ENCODE assay signal across 27 cellular contexts in the genomic region with DNA sequence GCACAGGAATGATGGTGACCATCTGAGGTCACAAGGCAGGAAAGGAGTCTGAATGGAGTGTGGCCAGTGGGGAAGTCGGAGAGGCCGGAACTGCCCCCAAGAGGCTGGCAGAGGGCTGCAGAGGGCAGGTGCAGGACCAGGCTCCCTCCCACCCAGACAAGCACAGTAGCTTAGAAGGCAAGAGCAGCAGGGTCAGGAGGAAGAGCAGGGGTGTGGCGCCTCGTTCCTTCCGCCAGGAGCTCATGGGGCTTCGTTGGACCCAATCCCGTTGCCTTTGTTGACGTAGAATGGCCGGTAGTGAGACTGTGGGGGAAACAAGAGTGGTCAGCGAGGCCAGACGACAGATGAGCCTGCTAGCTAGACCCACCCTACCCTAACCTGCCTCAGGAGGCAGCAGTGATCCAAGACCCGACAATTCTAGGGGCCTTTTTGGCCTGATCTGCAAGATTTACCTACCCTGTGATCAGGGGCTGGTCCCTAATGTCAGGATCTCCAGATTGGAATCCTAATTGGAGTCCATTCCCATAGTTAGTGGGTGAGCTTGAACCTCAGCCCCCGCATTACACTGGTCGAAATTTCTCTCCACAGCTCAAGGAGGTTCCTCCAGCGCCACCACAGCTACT. TPM values are rescaled to one million over a fixed set of nuclear protein-coding genes. Genes with fewer than 3 reads are reported as not detected.
A peak's percentile ranks its signal among the peaks of the same experiment; 100 is the strongest.
DNase-seq lines count a peak whose midpoint lies in the region; ATAC-seq and TF ChIP-seq lines count a peak whose summit lies in the region.
"Had no signal": no experiment of that assay in that cellular context is flagged by ENCODE, and none has a peak within 500 bp of the region (broad histone marks: within the 10 kb centered on the region; RNA-seq: fewer than 3 reads in every experiment).

No MANE protein-coding gene starts in this region.

- DNase-seq in GM06990 (ENCODE audit: extremely low read depth, insufficient read length), result no peak
- peak; percentile 42 for DNase-seq in Karpas-422
- no peak for DNase-seq in T-helper 17 cell
- DNase-seq in mesendoderm, result peak; percentile 41
- DNase-seq in globus pallidus (ENCODE audit: low spot score), result no peak
- no peak for DNase-seq in substantia nigra (lab: John Stamatoyannopoulos, UW)
- no peak for DNase-seq in activated naive CD4-positive, alpha-beta T cell treated with anti-CD3 and anti-CD28 coated beads, Interleukin-2, amount 50 U/mL, for 16 hours
- DNase-seq in stimulated activated CD4-positive, alpha-beta T cell treated with anti-CD3 and anti-CD28 coated beads, Interleukin-1b, Interleukin-23, amount 100 ng/mL, for 48 hours, result no peak
- DNase-seq: activated CD4-positive, CD25-positive, alpha-beta regulatory T cell treated with anti-CD3 and anti-CD28 coated beads, Interleukin-2, amount 50 U/mL, for 72 hours; activated CD8-positive, alpha-beta memory T cell treated with anti-CD3 and anti-CD28 coated beads for 24 hours; activated T-cell treated with anti-CD3 and anti-CD28 coated beads, Interleukin-2, amount 50 U/mL, for 48 hours; CD8-positive, alpha-beta T cell; effector memory CD8-positive, alpha-beta T cell; EL; head of caudate nucleus; KG1; NCI-H1092; NCI-H2107; NCI-H524 treated with DMSO at 0.1 percent for 48 hours; stimulated activated naive CD8-positive, alpha-beta T cell treated with anti-CD3 and anti-CD28 coated beads, Interleukin-15, Interleukin-2, amounts not matched to agents 100 U/mL and 50 U/mL, for 24 hours; T1000 had no signal

- no peak overlapping the region for H3K56ac ChIP-seq in mesendoderm (ENCODE audit: low read length)

- H4K5ac ChIP-seq in mesendoderm (ENCODE audit: low read length), result no peak overlapping the region

- H4K20me1 ChIP-seq in Karpas-422 (ENCODE audit: insufficient read depth, low read depth, low read length), result no peaks in the 10 kb centered on the region

- peaks cover 2% of the 10 kb centered on the region for H3K4me1 Mint-ChIP-seq in T-helper 17 cell
- H3K4me1 Mint-ChIP-seq: activated naive CD4-positive, alpha-beta T cell treated with anti-CD3 and anti-CD28 coated beads, Interleukin-2, amount 50 U/mL, for 24 hours had no signal

- no peak overlapping the region for H2BK120ac ChIP-seq in mesendoderm (ENCODE audit: low read depth, low read length)

- H2BK5ac ChIP-seq in mesendoderm (ENCODE audit: low read length), result no peak overlapping the region

- H3K9me3 ChIP-seq in Karpas-422 (ENCODE audit: low read length) (no peaks in the 10 kb centered on the region), T-helper 17 cell (ENCODE audit: control insufficient read depth, low read length, poor library complexity, severe bottlenecking) (no peaks in the 10 kb centered on the region)
- H3K9me3 ChIP-seq: HAP-1, tibial nerve had no signal

- no peak overlapping the region for H3K23ac ChIP-seq in mesendoderm (ENCODE audit: low read length)

- H3K18ac ChIP-seq in mesendoderm (ENCODE audit: low read length), result no peak overlapping the region

- H3K27ac ChIP-seq in Karpas-422 (ENCODE audit: low read length) (no peak overlapping the region), mesendoderm (ENCODE audit: low read depth, low read length) (no peak overlapping the region), substantia nigra (ENCODE audit: low read depth, low read length, poor library complexity, severe bottlenecking) (no peak overlapping the region)

- peak; percentile 22 for TF ChIP-seq CTCF in GM06990 (IDR thresholded peaks at IDR 0.05; ENCODE audit: insufficient read depth, low read length, poor library complexity, severe bottlenecking)

- H3K36me3 Mint-ChIP-seq in T-helper 17 cell (ENCODE audit: low read depth), result no peaks in the 10 kb centered on the region
- H3K36me3 Mint-ChIP-seq: activated naive CD4-positive, alpha-beta T cell treated with anti-CD3 and anti-CD28 coated beads, Interleukin-2, amount 50 U/mL, for 24 hours; CD8-positive, alpha-beta T cell had no signal

- no peak overlapping the region for H3K4ac ChIP-seq in mesendoderm (ENCODE audit: low read depth, low read length)

- peaks cover 60% of the 10 kb centered on the region for H3K27me3 Mint-ChIP-seq in T-helper 17 cell

- no peak overlapping the region for H3K4me3 ChIP-seq in GM06990 (replicated peaks; ENCODE audit: low read depth, low read length)
- H3K4me3 ChIP-seq in Karpas-422 (ENCODE audit: low read length), result no peak overlapping the region
- H3K4me3 ChIP-seq in mesendoderm (ENCODE audit: low read length), result no peak overlapping the region
- H3K4me3 ChIP-seq: HAP-1, tibial nerve had no signal

- H3K9me2 ChIP-seq in Karpas-422 (replicated peaks; ENCODE audit: insufficient read depth, low read length), result no peaks in the 10 kb centered on the region

- H3K27me3 ChIP-seq in GM06990 (replicated peaks; ENCODE audit: control insufficient read depth, insufficient read depth, low read length) (peaks cover 2% of the 10 kb centered on the region), Karpas-422 (ENCODE audit: low read length) (no peaks in the 10 kb centered on the region), mesendoderm (ENCODE audit: insufficient read depth, low read length, poor library complexity) (no peaks in the 10 kb centered on the region)

- no peak overlapping the region for H2AFZ ChIP-seq in Karpas-422 (ENCODE audit: low read length)

- no peak overlapping the region for H2BK15ac ChIP-seq in mesendoderm (replicated peaks; ENCODE audit: low read depth)

- H3K79me1 ChIP-seq in mesendoderm (ENCODE audit: low read length), result no peaks in the 10 kb centered on the region

- H2AK5ac ChIP-seq in mesendoderm (ENCODE audit: low read length), result no peak overlapping the region

- H3K9ac ChIP-seq in Karpas-422 (ENCODE audit: low read length), result no peak overlapping the region
- no peak overlapping the region for H3K9ac ChIP-seq in mesendoderm (ENCODE audit: low read length)

- no peak overlapping the region for H3K27ac Mint-ChIP-seq in T-helper 17 cell
- H3K27ac Mint-ChIP-seq: activated naive CD4-positive, alpha-beta T cell treated with anti-CD3 and anti-CD28 coated beads, Interleukin-2, amount 50 U/mL, for 24 hours; CD8-positive, alpha-beta T cell; effector memory CD8-positive, alpha-beta T cell had no signal

- H3K4me1 ChIP-seq in Karpas-422 (ENCODE audit: low read length), result no peaks in the 10 kb centered on the region
- no peaks in the 10 kb centered on the region for H3K4me1 ChIP-seq in mesendoderm (ENCODE audit: control insufficient read depth, low read depth, low read length)
- H3K4me1 ChIP-seq: HAP-1 had no signal

- no CpG with 5 or more reads among the region's 15 CpGs for WGBS in mesendoderm (ENCODE audit: extremely low coverage, insufficient coverage, low lambda C conversion rate)

- ATAC-seq in T-helper 17 cell, result no peak
- ATAC-seq: CD8-positive, alpha-beta T cell; effector memory CD8-positive, alpha-beta T cell; Panc1; stimulated activated naive CD8-positive, alpha-beta T cell treated with anti-CD3 and anti-CD28 coated beads, Interleukin-15, Interleukin-2, amounts not matched to agents 100 U/mL and 50 U/mL, for 24 hours had no signal

- H3K36me3 ChIP-seq in GM06990 (ENCODE audit: control insufficient read depth, insufficient read depth, low read length) (no peaks in the 10 kb centered on the region), Karpas-422 (ENCODE audit: insufficient read depth, low read length) (no peaks in the 10 kb centered on the region), mesendoderm (ENCODE audit: control insufficient read depth, insufficient read depth, low read length) (no peaks in the 10 kb centered on the region)
- H3K36me3 ChIP-seq: HAP-1, tibial nerve had no signal

- H3K4me2 ChIP-seq in Karpas-422 (ENCODE audit: low read depth, low read length, poor library complexity, severe bottlenecking) (no peak overlapping the region), mesendoderm (ENCODE audit: low read length) (no peak overlapping the region)

- H3K79me2 ChIP-seq in Karpas-422 (ENCODE audit: low read length), result no peaks in the 10 kb centered on the region
- no peaks in the 10 kb centered on the region for H3K79me2 ChIP-seq in mesendoderm (ENCODE audit: control insufficient read depth, insufficient read depth, low read length)

- H3K4me3 Mint-ChIP-seq in T-helper 17 cell, result peak overlapping the region; percentile 33
- H3K4me3 Mint-ChIP-seq: activated naive CD4-positive, alpha-beta T cell treated with anti-CD3 and anti-CD28 coated beads, Interleukin-2, amount 50 U/mL, for 24 hours; CD8-positive, alpha-beta T cell; effector memory CD8-positive, alpha-beta T cell had no signal

- no peak overlapping the region for H4K8ac ChIP-seq in mesendoderm (ENCODE audit: low read depth, low read length)

RNA-seq across cellular contexts. Expression of gene TRIM29, which starts 25.6 kb away (rescaled TPM):
- not detected in 2 replicates for total RNA-seq in Karpas-422 (2014; rRNA removed; shearing (Covaris generic); ENCODE audit: low replicate concordance)
- total RNA-seq in T-helper 17 cell, result not detected
- polyA plus RNA-seq in mesendoderm (2013, experiment 1 of 2), result 0.13 TPM
- 0.10 TPM for polyA plus RNA-seq in mesendoderm (2013, experiment 2 of 2)
- total RNA-seq: CD8-positive, alpha-beta T cell; chondrocyte; lung microvascular endothelial cell had no signal

Comparison
In these comparisons a context has a peak if more than half of its experiments do, and no peak if none do; other contexts are left out.
1. DNase-seq: peak in Karpas-422 (single experiment) and mesendoderm (single experiment); none in GM06990 (single experiment), T-helper 17 cell (0 of 3), globus pallidus (single experiment), substantia nigra (0 of 49), activated naive CD4-positive, alpha-beta T cell treated with anti-CD3 and anti-CD28 coated beads, Interleukin-2, amount 50 U/mL, for 16 hours (single experiment) and stimulated activated CD4-positive, alpha-beta T cell treated with anti-CD3 and anti-CD28 coated beads, Interleukin-1b, Interleukin-23, amount 100 ng/mL, for 48 hours (single experiment).